In the genomic region with DNA sequence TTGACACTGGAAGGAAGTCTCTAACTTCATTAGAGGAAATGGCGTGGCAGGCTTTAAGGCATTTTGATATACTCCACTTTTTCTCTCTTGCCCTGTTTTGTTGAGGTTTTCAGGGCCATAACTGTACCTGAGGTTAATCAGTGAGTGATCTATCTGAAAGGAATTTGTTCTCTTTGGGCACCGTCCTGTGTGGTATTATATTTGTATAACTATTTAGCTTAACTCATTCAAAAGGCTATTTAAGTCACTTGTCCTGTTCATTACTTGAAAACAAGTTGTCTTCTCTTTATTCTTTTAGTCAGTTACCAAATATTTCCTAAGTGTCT, we compare ENCODE assay signal across 1 cellular context.
TF ChIP-seq lines count a peak whose summit lies in the region.

No MANE protein-coding gene starts in this region.

TF ChIP-seq in endothelial cell of umbilical vein, 7 proteins besides CTCF, POLR2A, EP300 and RAD21:
- TF ChIP-seq FOS (IDR thresholded peaks at IDR 0.05; ENCODE audit: borderline replicate concordance, insufficient read depth, low read length) (no peak), JUN (IDR thresholded peaks at IDR 0.05; ENCODE audit: borderline replicate concordance, insufficient read depth, insufficient read length, low read depth) (no peak), MYC (IDR thresholded peaks at IDR 0.05; ENCODE audit: low read depth, low read length) (no peak), EZH2 (IDR thresholded peaks at IDR 0.05; ENCODE audit: borderline replicate concordance, low read depth, low read length, severe bottlenecking) (no peak), POLR2AphosphoS5 (IDR thresholded peaks at IDR 0.05; ENCODE audit: insufficient read depth, low read depth, low read length) (peak; percentile 65), GATA2 (IDR thresholded peaks at IDR 0.05; ENCODE audit: insufficient read depth, insufficient read length, low read depth, low read length) (peak; percentile 49)
- TF ChIP-seq, protein P1, sequence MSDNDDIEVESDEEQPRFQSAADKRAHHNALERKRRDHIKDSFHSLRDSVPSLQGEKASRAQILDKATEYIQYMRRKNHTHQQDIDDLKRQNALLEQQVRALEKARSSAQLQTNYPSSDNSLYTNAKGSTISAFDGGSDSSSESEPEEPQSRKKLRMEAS (IDR thresholded peaks at IDR 0.05; ENCODE audit: insufficient read depth, insufficient read length) = no peak
TF ChIP-seq in endothelial cell of umbilical vein: peak in this region for 2.
